15 cellular contexts compared by ENCODE assay signal in the genomic region with DNA sequence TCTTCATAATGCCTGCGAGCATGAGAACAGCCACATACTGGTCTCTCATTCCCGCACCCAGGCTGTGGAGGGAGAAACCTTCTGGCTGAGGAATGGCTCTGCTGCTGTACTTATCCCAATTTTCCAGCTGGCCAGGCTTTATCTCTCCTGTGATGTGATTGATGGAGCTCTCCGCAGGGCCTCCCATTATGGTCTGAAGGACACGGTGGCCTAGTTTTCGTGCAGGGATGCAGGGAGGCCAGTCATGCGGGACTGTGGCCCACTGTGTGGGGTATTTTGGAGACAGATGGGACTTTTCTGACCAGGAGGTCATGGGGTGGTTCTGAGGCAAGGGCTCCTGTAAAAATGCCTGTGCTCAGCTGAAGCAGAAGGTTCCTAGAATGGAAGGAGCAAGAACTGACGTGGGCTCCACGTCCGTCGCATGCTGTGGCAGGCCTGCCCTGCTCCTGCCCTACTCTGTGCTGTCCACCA.
DNase-seq lines count a peak whose midpoint lies in the region; ATAC-seq, FAIRE-seq and TF ChIP-seq lines count a peak whose summit lies in the region.
"Had no signal": no experiment of that assay in that cellular context is flagged by ENCODE, and none has a peak within 500 bp of the region (broad histone marks: within the 10 kb centered on the region; RNA-seq: fewer than 3 reads in every experiment).

No MANE protein-coding gene starts in this region.

- peak; percentile 58 for ATAC-seq in left lobe of liver
- ATAC-seq: gastrocnemius medialis, left lung had no signal

- FAIRE-seq in D721Med (lab: Jason Lieb, UNC) = no peak
- FAIRE-seq: A204.1 had no signal

- peak; percentile 21 for DNase-seq in activated CD8-positive, alpha-beta memory T cell treated with anti-CD3 and anti-CD28 coated beads for 24 hours
- no peak for DNase-seq in activated CD8-positive, alpha-beta memory T cell treated with anti-CD3 and anti-CD28 coated beads, Interleukin-2, amount 50 U/mL, for 4 hours
- DNase-seq in cerebellar cortex (ENCODE audit: low spot score) (peak; percentile 97), left lobe of liver (ENCODE audit: low spot score) (no peak), ureter (ENCODE audit: low spot score) (peak; percentile 66), D721Med (ENCODE audit: insufficient read length, low spot score) (no peak), middle frontal gyrus (ENCODE audit: extremely low spot score, low spot score) (no peak), Kasumi-1 (lab: John Stamatoyannopoulos, UW) (no peak)
- DNase-seq: activated CD4-positive, alpha-beta T cell treated with anti-CD3 and anti-CD28 coated beads, Interleukin-2, amount 10 ng/mL, durations not matched to agents 7 days and 5 days; gastrocnemius medialis; left lung; NCI-H1436 treated with DMSO at 0.1 percent for 48 hours; RPMI8226; stimulated activated CD4-positive, alpha-beta T cell treated with anti-CD3 and anti-CD28 coated beads, Interleukin-4, amount 100 ng/mL, for 24 hours had no signal

- TF ChIP-seq CTCF in D721Med (IDR thresholded peaks at IDR 0.05; ENCODE audit: insufficient read depth, missing control alignments) = no peak

Comparison
In these comparisons a context has a peak if more than half of its experiments do, and no peak if none do; other contexts are left out.
1. DNase-seq: peak in activated CD8-positive, alpha-beta memory T cell treated with anti-CD3 and anti-CD28 coated beads for 24 hours (single experiment), cerebellar cortex (single experiment) and ureter (single experiment); none in activated CD8-positive, alpha-beta memory T cell treated with anti-CD3 and anti-CD28 coated beads, Interleukin-2, amount 50 U/mL, for 4 hours (single experiment), left lobe of liver (single experiment), D721Med (single experiment), middle frontal gyrus (single experiment) and Kasumi-1 (0 of 2).